In the genomic region with DNA sequence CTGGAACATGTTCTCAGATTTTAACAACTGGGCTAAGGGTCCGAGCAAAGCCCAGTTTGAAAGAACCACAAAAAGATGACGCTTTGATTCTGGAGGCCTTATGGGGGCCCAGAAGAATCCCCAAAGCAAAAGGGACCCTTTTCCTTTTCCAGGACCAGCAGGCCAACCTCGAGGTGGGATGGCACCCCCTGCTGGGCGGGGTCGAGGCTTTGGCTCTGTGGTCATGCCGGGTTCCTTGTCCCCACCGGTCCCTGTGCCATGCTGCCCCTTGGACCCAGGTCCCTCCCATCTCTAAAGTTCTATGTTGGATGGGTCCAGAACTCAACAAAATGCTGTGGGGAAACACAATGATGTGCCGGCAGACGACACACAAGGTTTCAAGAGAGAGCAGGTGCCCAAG, we compare ENCODE assay signal across 2 cellular contexts.
TF ChIP-seq lines count a peak whose summit lies in the region.

No MANE protein-coding gene starts in this region.

TF ChIP-seq in IMR-90, 13 proteins besides CTCF, POLR2A, EP300 and RAD21:
- TF ChIP-seq RCOR1 (IDR thresholded peaks at IDR 0.05; ENCODE audit: insufficient replicate concordance, low read length) (no peak), RFX5 (IDR thresholded peaks at IDR 0.05; ENCODE audit: low read depth, low read length) (no peak), CHD1 (IDR thresholded peaks at IDR 0.05; ENCODE audit: low read depth, low read length) (no peak)
- TF ChIP-seq, protein P1, sequence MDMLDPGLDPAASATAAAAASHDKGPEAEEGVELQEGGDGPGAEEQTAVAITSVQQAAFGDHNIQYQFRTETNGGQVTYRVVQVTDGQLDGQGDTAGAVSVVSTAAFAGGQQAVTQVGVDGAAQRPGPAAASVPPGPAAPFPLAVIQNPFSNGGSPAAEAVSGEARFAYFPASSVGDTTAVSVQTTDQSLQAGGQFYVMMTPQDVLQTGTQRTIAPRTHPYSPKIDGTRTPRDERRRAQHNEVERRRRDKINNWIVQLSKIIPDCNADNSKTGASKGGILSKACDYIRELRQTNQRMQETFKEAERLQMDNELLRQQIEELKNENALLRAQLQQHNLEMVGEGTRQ (IDR thresholded peaks at IDR 0.05; ENCODE audit: low read depth, low read length) = no peak

TF ChIP-seq in WTC11, 78 proteins besides CTCF, POLR2A, EP300 and RAD21:
- TF ChIP-seq ZNF232 (CRISPR knock-in tag; IDR thresholded peaks at IDR 0.05) = no peak
- TF ChIP-seq, protein P2, sequence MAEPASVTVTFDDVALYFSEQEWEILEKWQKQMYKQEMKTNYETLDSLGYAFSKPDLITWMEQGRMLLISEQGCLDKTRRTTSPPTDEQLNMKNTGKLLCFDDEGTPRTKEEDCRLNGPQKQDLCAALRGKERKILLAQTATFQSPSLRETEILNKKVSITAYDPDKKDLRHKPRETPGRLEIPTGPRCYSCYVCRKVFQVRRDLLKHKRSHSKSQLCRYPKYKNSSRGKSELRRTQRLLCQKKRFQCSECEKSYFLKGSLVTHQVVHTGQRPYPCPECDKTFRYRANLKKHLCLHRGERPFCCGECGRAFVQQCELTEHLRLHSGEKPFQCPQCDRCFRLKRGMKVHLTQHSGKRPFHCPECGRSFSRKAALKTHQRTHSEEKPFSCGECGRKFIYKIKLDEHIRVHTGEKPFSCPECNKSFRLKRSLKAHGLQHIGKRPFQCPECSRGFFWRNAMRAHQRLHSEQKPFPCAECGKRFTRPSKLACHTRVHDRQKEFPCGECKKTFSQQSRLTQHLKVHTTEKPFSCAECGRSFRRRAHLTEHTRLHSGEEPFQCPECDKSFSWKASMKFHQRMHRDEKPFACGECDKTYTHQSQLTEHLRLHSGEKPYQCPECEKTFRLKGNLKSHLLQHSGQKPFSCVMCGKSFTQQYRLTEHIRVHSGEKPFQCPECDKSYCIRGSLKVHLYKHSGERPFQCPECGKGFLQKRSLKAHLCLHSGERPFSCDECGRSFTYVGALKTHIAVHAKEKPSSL (CRISPR knock-in tag; conservative IDR thresholded peaks at IDR 0.05) = no peak
- TF ChIP-seq, protein P3, sequence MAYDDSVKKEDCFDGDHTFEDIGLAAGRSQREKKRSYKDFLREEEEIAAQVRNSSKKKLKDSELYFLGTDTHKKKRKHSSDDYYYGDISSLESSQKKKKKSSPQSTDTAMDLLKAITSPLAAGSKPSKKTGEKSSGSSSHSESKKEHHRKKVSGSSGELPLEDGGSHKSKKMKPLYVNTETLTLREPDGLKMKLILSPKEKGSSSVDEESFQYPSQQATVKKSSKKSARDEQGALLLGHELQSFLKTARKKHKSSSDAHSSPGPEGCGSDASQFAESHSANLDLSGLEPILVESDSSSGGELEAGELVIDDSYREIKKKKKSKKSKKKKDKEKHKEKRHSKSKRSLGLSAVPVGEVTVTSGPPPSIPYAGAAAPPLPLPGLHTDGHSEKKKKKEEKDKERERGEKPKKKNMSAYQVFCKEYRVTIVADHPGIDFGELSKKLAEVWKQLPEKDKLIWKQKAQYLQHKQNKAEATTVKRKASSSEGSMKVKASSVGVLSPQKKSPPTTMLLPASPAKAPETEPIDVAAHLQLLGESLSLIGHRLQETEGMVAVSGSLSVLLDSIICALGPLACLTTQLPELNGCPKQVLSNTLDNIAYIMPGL (CRISPR knock-in tag; IDR thresholded peaks at IDR 0.05) = no peak
- no peak for TF ChIP-seq SMAD4 (CRISPR knock-in tag; IDR thresholded peaks at IDR 0.05)
- no peak for TF ChIP-seq GTF2I (CRISPR knock-in tag; conservative IDR thresholded peaks at IDR 0.05)
- no peak for TF ChIP-seq ZNF671 (CRISPR knock-in tag; IDR thresholded peaks at IDR 0.05)
- TF ChIP-seq, protein P4, sequence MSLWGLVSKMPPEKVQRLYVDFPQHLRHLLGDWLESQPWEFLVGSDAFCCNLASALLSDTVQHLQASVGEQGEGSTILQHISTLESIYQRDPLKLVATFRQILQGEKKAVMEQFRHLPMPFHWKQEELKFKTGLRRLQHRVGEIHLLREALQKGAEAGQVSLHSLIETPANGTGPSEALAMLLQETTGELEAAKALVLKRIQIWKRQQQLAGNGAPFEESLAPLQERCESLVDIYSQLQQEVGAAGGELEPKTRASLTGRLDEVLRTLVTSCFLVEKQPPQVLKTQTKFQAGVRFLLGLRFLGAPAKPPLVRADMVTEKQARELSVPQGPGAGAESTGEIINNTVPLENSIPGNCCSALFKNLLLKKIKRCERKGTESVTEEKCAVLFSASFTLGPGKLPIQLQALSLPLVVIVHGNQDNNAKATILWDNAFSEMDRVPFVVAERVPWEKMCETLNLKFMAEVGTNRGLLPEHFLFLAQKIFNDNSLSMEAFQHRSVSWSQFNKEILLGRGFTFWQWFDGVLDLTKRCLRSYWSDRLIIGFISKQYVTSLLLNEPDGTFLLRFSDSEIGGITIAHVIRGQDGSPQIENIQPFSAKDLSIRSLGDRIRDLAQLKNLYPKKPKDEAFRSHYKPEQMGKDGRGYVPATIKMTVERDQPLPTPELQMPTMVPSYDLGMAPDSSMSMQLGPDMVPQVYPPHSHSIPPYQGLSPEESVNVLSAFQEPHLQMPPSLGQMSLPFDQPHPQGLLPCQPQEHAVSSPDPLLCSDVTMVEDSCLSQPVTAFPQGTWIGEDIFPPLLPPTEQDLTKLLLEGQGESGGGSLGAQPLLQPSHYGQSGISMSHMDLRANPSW (CRISPR knock-in tag; conservative IDR thresholded peaks at IDR 0.05; ENCODE audit: low read depth) = no peak
- no peak for TF ChIP-seq ATF1 (CRISPR knock-in tag; IDR thresholded peaks at IDR 0.05)
- TF ChIP-seq, protein P5, sequence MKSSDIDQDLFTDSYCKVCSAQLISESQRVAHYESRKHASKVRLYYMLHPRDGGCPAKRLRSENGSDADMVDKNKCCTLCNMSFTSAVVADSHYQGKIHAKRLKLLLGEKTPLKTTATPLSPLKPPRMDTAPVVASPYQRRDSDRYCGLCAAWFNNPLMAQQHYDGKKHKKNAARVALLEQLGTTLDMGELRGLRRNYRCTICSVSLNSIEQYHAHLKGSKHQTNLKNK (CRISPR knock-in tag; IDR thresholded peaks at IDR 0.05) = no peak
- no peak for TF ChIP-seq CREB1 (CRISPR knock-in tag; IDR thresholded peaks at IDR 0.05)
- TF ChIP-seq RORB (CRISPR knock-in tag; IDR thresholded peaks at IDR 0.05) = no peak
- no peak for TF ChIP-seq PRDM15 (CRISPR knock-in tag; IDR thresholded peaks at IDR 0.05)
